10 cellular contexts compared by ENCODE assay signal in the genomic region with DNA sequence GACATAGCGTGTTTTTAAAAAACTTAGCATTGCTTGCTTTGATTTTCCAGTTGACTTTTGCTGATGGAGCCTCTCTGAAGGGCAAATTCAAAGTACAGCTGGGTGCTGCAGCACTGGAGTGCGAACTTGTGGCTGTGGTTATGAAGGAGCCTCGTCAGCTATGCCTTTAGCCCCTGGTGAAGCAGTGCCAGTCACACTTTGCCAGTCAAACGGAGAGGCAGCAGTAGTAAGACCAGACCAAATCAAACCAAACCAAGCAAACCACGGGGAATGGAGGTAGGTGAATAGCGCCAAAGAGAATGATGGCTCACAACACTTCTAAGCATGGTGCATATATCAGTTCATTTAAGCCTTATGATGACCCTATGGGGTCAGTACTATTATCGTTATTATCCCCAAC. TPM values are rescaled to one million over a fixed set of nuclear protein-coding genes. Genes with fewer than 3 reads are reported as not detected.
DNase-seq lines count a peak whose midpoint lies in the region; ATAC-seq, FAIRE-seq and TF ChIP-seq lines count a peak whose summit lies in the region.
"Had no signal": no experiment of that assay in that cellular context is flagged by ENCODE, and none has a peak within 500 bp of the region (broad histone marks: within the 10 kb centered on the region; RNA-seq: fewer than 3 reads in every experiment).

No MANE protein-coding gene starts in this region.

- no peak for TF ChIP-seq EP300 in suprapubic skin (IDR thresholded peaks at IDR 0.05)

- H3K4me1 Mint-ChIP-seq in activated T-cell treated with anti-CD3 and anti-CD28 coated beads, Interleukin-2, amount 50 U/mL, for 72 hours (ENCODE audit: low read depth), result peaks cover 70% of the 10 kb centered on the region
- peaks cover 34% of the 10 kb centered on the region for H3K4me1 Mint-ChIP-seq in activated T-cell treated with anti-CD3 and anti-CD28 coated beads, Interleukin-2, amount 50 U/mL, for 4 hours (ENCODE audit: low read depth)

- 90% methylated on average over 7 of the region's 7 CpGs for WGBS in hepatocyte (ENCODE audit: low lambda C conversion rate, missing lambda C conversion rate)
- 73% methylated on average over 7 of the region's 7 CpGs for WGBS in suprapubic skin

- H3K27ac ChIP-seq in OCI-LY3 (ENCODE audit: low read length) (peak overlapping the region; percentile 93), hepatocyte (peak overlapping the region; percentile 99), suprapubic skin (peak overlapping the region; percentile 82), kidney (ENCODE audit: low read depth in 2 of 2, low read length in 2 of 2) (peak overlapping the region in 1 of 2 donors; percentile 20)

- DNase-seq in activated T-cell treated with anti-CD3 and anti-CD28 coated beads, Interleukin-2, amount 50 U/mL, for 72 hours, result peak; percentile 70 to 82
- DNase-seq in activated T-cell treated with anti-CD3 and anti-CD28 coated beads, Interleukin-2, amount 50 U/mL, for 4 hours, result no peak
- DNase-seq in hepatocyte (ENCODE audit: low spot score) (no peak), suprapubic skin (ENCODE audit: low spot score in 2 of 2) (no peak), mesenteric fat pad (ENCODE audit: low spot score) (no peak), kidney (no peak), mucosa of descending colon (no peak)
- DNase-seq: CD4-positive, alpha-beta memory T cell; NCI-H510A had no signal

- no peaks in the 10 kb centered on the region for H3K9me3 Mint-ChIP-seq in activated T-cell treated with anti-CD3 and anti-CD28 coated beads, Interleukin-2, amount 50 U/mL, for 72 hours
- H3K9me3 Mint-ChIP-seq in activated T-cell treated with anti-CD3 and anti-CD28 coated beads, Interleukin-2, amount 50 U/mL, for 4 hours, result no peaks in the 10 kb centered on the region
- H3K9me3 Mint-ChIP-seq: CD4-positive, alpha-beta memory T cell had no signal

- no peak overlapping the region for H3K27ac Mint-ChIP-seq in activated T-cell treated with anti-CD3 and anti-CD28 coated beads, Interleukin-2, amount 50 U/mL, for 72 hours

- H3K27me3 Mint-ChIP-seq in activated T-cell treated with anti-CD3 and anti-CD28 coated beads, Interleukin-2, amount 50 U/mL, for 72 hours (ENCODE audit: low read depth), result no peaks in the 10 kb centered on the region
- no peaks in the 10 kb centered on the region for H3K27me3 Mint-ChIP-seq in activated T-cell treated with anti-CD3 and anti-CD28 coated beads, Interleukin-2, amount 50 U/mL, for 4 hours (ENCODE audit: low read depth)
- H3K27me3 Mint-ChIP-seq: CD4-positive, alpha-beta memory T cell had no signal

- no peak overlapping the region for H2AFZ ChIP-seq in OCI-LY3 (ENCODE audit: low read depth, low read length)
- H2AFZ ChIP-seq in hepatocyte, result no peak overlapping the region

- no peaks in the 10 kb centered on the region for H3K9me2 ChIP-seq in hepatocyte (replicated peaks; ENCODE audit: insufficient read depth)

- H3K4me1 ChIP-seq in OCI-LY3 (ENCODE audit: low read length), result peaks cover 79% of the 10 kb centered on the region
- peaks cover 55% of the 10 kb centered on the region for H3K4me1 ChIP-seq in hepatocyte (ENCODE audit: insufficient read depth)
- H3K4me1 ChIP-seq in suprapubic skin, result peaks cover 84% of the 10 kb centered on the region
- H3K4me1 ChIP-seq in kidney (ENCODE audit: control insufficient read depth in 1 of 2, insufficient read depth in 1 of 2, low read depth in 1 of 2, low read length in 2 of 2), result peaks cover 17 to 20% of the 10 kb centered on the region in 2 donors
- peaks cover 20% of the 10 kb centered on the region for H3K4me1 ChIP-seq in mucosa of descending colon (ENCODE audit: low read depth)

- H3K9me3 ChIP-seq in OCI-LY3 (ENCODE audit: insufficient read depth, low read length) (no peaks in the 10 kb centered on the region), hepatocyte (ENCODE audit: low read depth) (no peaks in the 10 kb centered on the region), suprapubic skin (no peaks in the 10 kb centered on the region), kidney (ENCODE audit: control insufficient read depth in 1 of 2, low read length in 2 of 2) (no peaks in the 10 kb centered on the region), mucosa of descending colon (no peaks in the 10 kb centered on the region)

- H4K20me1 ChIP-seq in OCI-LY3 (ENCODE audit: insufficient read depth, low read length), result no peaks in the 10 kb centered on the region
- H4K20me1 ChIP-seq in hepatocyte (ENCODE audit: insufficient read depth, poor library complexity, severe bottlenecking), result no peaks in the 10 kb centered on the region

- intact Hi-C loops in kidney (cut with DNase I) (no loop called here), mucosa of descending colon (cut with DNase I, micrococcal nuclease) (no loop called here)

- H3K4me3 Mint-ChIP-seq in activated T-cell treated with anti-CD3 and anti-CD28 coated beads, Interleukin-2, amount 50 U/mL, for 72 hours, result peak overlapping the region; percentile 35 to 55
- H3K4me3 Mint-ChIP-seq in activated T-cell treated with anti-CD3 and anti-CD28 coated beads, Interleukin-2, amount 50 U/mL, for 4 hours, result no peak overlapping the region

- peaks cover 6% of the 10 kb centered on the region for H3K36me3 ChIP-seq in OCI-LY3 (replicated peaks; ENCODE audit: low read depth, low read length)
- H3K36me3 ChIP-seq in hepatocyte (replicated peaks; ENCODE audit: insufficient read depth, low read depth), result no peaks in the 10 kb centered on the region
- H3K36me3 ChIP-seq in suprapubic skin, result no peaks in the 10 kb centered on the region
- H3K36me3 ChIP-seq in kidney (ENCODE audit: control insufficient read depth in 1 of 2, insufficient read depth in 2 of 2, low read length in 2 of 2), result no peaks in the 10 kb centered on the region
- no peaks in the 10 kb centered on the region for H3K36me3 ChIP-seq in mucosa of descending colon (ENCODE audit: low read depth)

- H3K4me2 ChIP-seq in OCI-LY3 (ENCODE audit: low read length), result peak overlapping the region; percentile 91
- no peak overlapping the region for H3K4me2 ChIP-seq in hepatocyte

- H3K79me2 ChIP-seq in OCI-LY3 (ENCODE audit: low read length) (peaks cover 26% of the 10 kb centered on the region), hepatocyte (peaks cover 9% of the 10 kb centered on the region)

- peak overlapping the region; percentile 67 for H3K9ac ChIP-seq in OCI-LY3 (ENCODE audit: low read length)
- H3K9ac ChIP-seq in kidney (ENCODE audit: low read length in 2 of 2), result no peak overlapping the region

- TF ChIP-seq POLR2A in suprapubic skin (IDR thresholded peaks at IDR 0.05), result no peak

- H3K27me3 ChIP-seq in OCI-LY3 (ENCODE audit: low read depth, low read length) (no peaks in the 10 kb centered on the region), hepatocyte (no peaks in the 10 kb centered on the region), suprapubic skin (no peaks in the 10 kb centered on the region)

- TF ChIP-seq CTCF in OCI-LY3 (IDR thresholded peaks at IDR 0.05; ENCODE audit: low read depth, low read length) (no peak), hepatocyte (IDR thresholded peaks at IDR 0.05; ENCODE audit: poor library complexity) (no peak), suprapubic skin (IDR thresholded peaks at IDR 0.05) (no peak), kidney (IDR thresholded peaks at IDR 0.05; ENCODE audit: borderline replicate concordance, extremely low read depth, insufficient read depth) (no peak), mucosa of descending colon (IDR thresholded peaks at IDR 0.05) (no peak)

- H3K36me3 Mint-ChIP-seq in activated T-cell treated with anti-CD3 and anti-CD28 coated beads, Interleukin-2, amount 50 U/mL, for 72 hours (ENCODE audit: insufficient read depth in 2 of 2), result peaks cover 0 to 3% of the 10 kb centered on the region in 2 donors
- peaks cover 13% of the 10 kb centered on the region for H3K36me3 Mint-ChIP-seq in activated T-cell treated with anti-CD3 and anti-CD28 coated beads, Interleukin-2, amount 50 U/mL, for 4 hours (ENCODE audit: insufficient read depth)

- peak overlapping the region; percentile 88 for H3K4me3 ChIP-seq in OCI-LY3 (ENCODE audit: low read length)
- H3K4me3 ChIP-seq in hepatocyte, result no peak overlapping the region
- H3K4me3 ChIP-seq in suprapubic skin, result peak overlapping the region; percentile 30
- no peak overlapping the region for H3K4me3 ChIP-seq in kidney (ENCODE audit: low read length in 2 of 2)
- H3K4me3 ChIP-seq in mucosa of descending colon, result no peak overlapping the region

- peak; percentile 56 to 65 for ATAC-seq in activated T-cell treated with anti-CD3 and anti-CD28 coated beads, Interleukin-2, amount 50 U/mL, for 72 hours (replicated peaks in 1 of 2)
- no peak for ATAC-seq in activated T-cell treated with anti-CD3 and anti-CD28 coated beads, Interleukin-2, amount 50 U/mL, for 4 hours
- no peak for ATAC-seq in mucosa of descending colon

- FAIRE-seq in kidney (lab: Jason Lieb, UNC), result no peak

RNA-seq across cellular contexts. Expression of gene SLC38A2, which starts 15.1 kb away (rescaled TPM):
- 100 to 1,000 TPM; 481 to 496 TPM for total RNA-seq in activated T-cell treated with anti-CD3 and anti-CD28 coated beads, Interleukin-2, amount 50 U/mL, for 72 hours
- total RNA-seq in activated T-cell treated with anti-CD3 and anti-CD28 coated beads, Interleukin-2, amount 50 U/mL, for 4 hours, result 100 to 1,000 TPM; 164 to 214 (median 175) TPM
- total RNA-seq in hepatocyte (372 and 373 TPM in 2 replicates), suprapubic skin (1,000 to 10,000 TPM in 1 of 4 donors, 100 to 1,000 TPM in 3; 632 to 1,386 (median 819) TPM), mesenteric fat pad (248 TPM), kidney (189 TPM), mucosa of descending colon (100 to 1,000 TPM in 2 of 3 donors, 10 to 100 TPM in 1; 82.9 to 216 (median 143) TPM)
- polyA plus RNA-seq in hepatocyte (139 and 144 TPM in 2 replicates), kidney (ENCODE audit: insufficient read depth, low read depth, low replicate concordance) (38.6 TPM)

Comparison
In these comparisons a context has a peak if more than half of its experiments do, and no peak if none do; other contexts are left out.
1. ATAC-seq: peak in activated T-cell treated with anti-CD3 and anti-CD28 coated beads, Interleukin-2, amount 50 U/mL, for 72 hours (2 of 2); none in activated T-cell treated with anti-CD3 and anti-CD28 coated beads, Interleukin-2, amount 50 U/mL, for 4 hours (0 of 2) and mucosa of descending colon (single experiment).
2. DNase-seq: peak in activated T-cell treated with anti-CD3 and anti-CD28 coated beads, Interleukin-2, amount 50 U/mL, for 72 hours (2 of 2); none in activated T-cell treated with anti-CD3 and anti-CD28 coated beads, Interleukin-2, amount 50 U/mL, for 4 hours (single experiment), hepatocyte (single experiment), suprapubic skin (0 of 2), mesenteric fat pad (single experiment), kidney (single experiment) and mucosa of descending colon (0 of 3).
3. H3K4me3 ChIP-seq: peak in OCI-LY3 (single experiment) and suprapubic skin (single experiment); none in hepatocyte (single experiment), kidney (0 of 2) and mucosa of descending colon (single experiment).